8 cellular contexts compared by ENCODE assay signal in the genomic region with DNA sequence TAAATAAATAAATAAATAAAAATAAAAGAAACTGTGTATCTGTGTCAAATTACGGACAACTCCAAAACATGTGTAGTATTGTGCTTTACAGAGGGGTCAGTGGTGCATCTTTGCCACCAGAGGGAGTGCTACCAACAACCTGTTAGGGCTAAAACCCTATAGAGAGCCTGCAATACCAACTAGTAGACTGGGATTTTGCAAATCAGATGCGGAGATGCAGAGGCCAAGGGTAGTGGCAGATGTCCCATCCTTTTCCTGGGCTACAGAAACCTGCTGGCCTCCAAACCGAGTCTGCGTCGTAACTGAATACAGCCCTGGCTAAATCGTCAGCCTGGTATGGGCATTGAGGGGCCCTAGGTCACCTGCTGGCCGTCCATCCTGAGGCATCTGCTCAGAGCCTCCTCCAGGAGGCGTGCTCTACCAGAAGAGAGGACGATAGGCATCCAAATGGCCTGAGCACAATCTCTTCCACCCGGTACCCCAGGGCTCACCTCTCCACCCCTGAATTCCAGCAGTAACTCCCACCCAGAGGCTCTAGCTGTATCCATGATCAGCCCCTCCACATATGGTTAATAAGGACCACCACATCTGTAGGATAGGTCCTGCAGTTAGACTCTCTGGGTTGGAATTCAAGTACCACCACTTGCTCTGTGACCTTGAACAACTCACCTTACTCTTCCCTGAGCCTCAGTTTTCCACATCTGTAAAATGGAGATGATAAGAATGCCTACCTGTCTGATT. TPM values are rescaled to one million over a fixed set of nuclear protein-coding genes. Genes with fewer than 3 reads are reported as not detected.
DNase-seq lines count a peak whose midpoint lies in the region; ATAC-seq lines count a peak whose summit lies in the region.

No MANE protein-coding gene starts in this region.

- ATAC-seq in GM19438 (IDR thresholded peaks at IDR 0.05; ENCODE audit: low read depth, unreplicated experiment) = peak; percentile 97
- peak; percentile 71 for ATAC-seq in HG03457 (IDR thresholded peaks at IDR 0.05; ENCODE audit: unreplicated experiment)
- peak; percentile 84 for ATAC-seq in left colon
- ATAC-seq in stimulated activated effector memory CD8-positive, alpha-beta T cell treated with anti-CD3 and anti-CD28 coated beads, Interleukin-12 subunit alpha, Interleukin-12 subunit beta, amount 100 ng/mL, for 72 hours = peak; percentile 97

- H3K27me3 Mint-ChIP-seq in dendritic cell treated with granulocyte-macrophage colony-stimulating factor and Interleukin-4, amounts not matched to agents 40 ng/mL and 50 ng/mL, for 4 days = no peaks in the 10 kb centered on the region

- no peaks in the 10 kb centered on the region for H3K36me3 Mint-ChIP-seq in dendritic cell treated with granulocyte-macrophage colony-stimulating factor and Interleukin-4, amounts not matched to agents 40 ng/mL and 50 ng/mL, for 4 days (ENCODE audit: low read depth)
- no peaks in the 10 kb centered on the region for H3K36me3 Mint-ChIP-seq in stimulated activated effector memory CD8-positive, alpha-beta T cell treated with anti-CD3 and anti-CD28 coated beads, Interleukin-12 subunit alpha, Interleukin-12 subunit beta, amount 100 ng/mL, for 72 hours

- intact Hi-C loops in dendritic cell treated with granulocyte-macrophage colony-stimulating factor and Interleukin-4, amounts not matched to agents 40 ng/mL and 50 ng/mL, for 4 days (cut with micrococcal nuclease) = loop anchor here (1.0 to 10.0 kb wide), 4 partner anchors 18 to 87 kb away; partner anchors contain the start of genes EXOSC1, FRAT2, MMS19 and UBTD1
- intact Hi-C loops in left colon (cut with DNase I, micrococcal nuclease) = no loop called here

- H3K9me3 Mint-ChIP-seq in dendritic cell treated with granulocyte-macrophage colony-stimulating factor and Interleukin-4, amounts not matched to agents 40 ng/mL and 50 ng/mL, for 4 days = no peaks in the 10 kb centered on the region
- no peaks in the 10 kb centered on the region for H3K9me3 Mint-ChIP-seq in stimulated activated effector memory CD8-positive, alpha-beta T cell treated with anti-CD3 and anti-CD28 coated beads, Interleukin-12 subunit alpha, Interleukin-12 subunit beta, amount 100 ng/mL, for 72 hours

- peak overlapping the region; percentile 92 for H3K27ac Mint-ChIP-seq in dendritic cell treated with granulocyte-macrophage colony-stimulating factor and Interleukin-4, amounts not matched to agents 40 ng/mL and 50 ng/mL, for 4 days
- H3K27ac Mint-ChIP-seq in stimulated activated effector memory CD8-positive, alpha-beta T cell treated with anti-CD3 and anti-CD28 coated beads, Interleukin-12 subunit alpha, Interleukin-12 subunit beta, amount 100 ng/mL, for 72 hours = peak overlapping the region; percentile 38

- DNase-seq in COLO829 (ENCODE audit: low spot score) = peak; percentile 76
- peak; percentile 53 for DNase-seq in NCI-H510A (lab: John Stamatoyannopoulos, UW)
- peak; percentile 37 for DNase-seq in activated CD4-positive, alpha-beta T cell treated with anti-CD3 and anti-CD28 coated beads for 1 hour
- peak; percentile 57 to 61 for DNase-seq in left colon
- DNase-seq in stimulated activated effector memory CD8-positive, alpha-beta T cell treated with anti-CD3 and anti-CD28 coated beads, Interleukin-12 subunit alpha, Interleukin-12 subunit beta, amount 100 ng/mL, for 72 hours (ENCODE audit: low spot score in 2 of 2) = peak in 1 of 2 donors; percentile 88

- H3K4me1 Mint-ChIP-seq in dendritic cell treated with granulocyte-macrophage colony-stimulating factor and Interleukin-4, amounts not matched to agents 40 ng/mL and 50 ng/mL, for 4 days (ENCODE audit: low read depth) = peaks cover 46% of the 10 kb centered on the region
- peaks cover 16% of the 10 kb centered on the region for H3K4me1 Mint-ChIP-seq in stimulated activated effector memory CD8-positive, alpha-beta T cell treated with anti-CD3 and anti-CD28 coated beads, Interleukin-12 subunit alpha, Interleukin-12 subunit beta, amount 100 ng/mL, for 72 hours

- H3K4me3 Mint-ChIP-seq in dendritic cell treated with granulocyte-macrophage colony-stimulating factor and Interleukin-4, amounts not matched to agents 40 ng/mL and 50 ng/mL, for 4 days = no peak overlapping the region
- peak overlapping the region; percentile 42 for H3K4me3 Mint-ChIP-seq in stimulated activated effector memory CD8-positive, alpha-beta T cell treated with anti-CD3 and anti-CD28 coated beads, Interleukin-12 subunit alpha, Interleukin-12 subunit beta, amount 100 ng/mL, for 72 hours

RNA-seq across cellular contexts. Expression of gene RRP12, which starts 6.2 kb away (rescaled TPM):
- total RNA-seq in left colon = 10 to 100 TPM; 13.9 to 15.1 TPM

RNA-seq across cellular contexts. Expression of gene PGAM1, which starts 18.6 kb away (rescaled TPM):
- total RNA-seq in left colon = 100 to 1,000 TPM; 216 to 249 TPM

RNA-seq across cellular contexts. Expression of gene EXOSC1, which starts 38.4 kb away (rescaled TPM):
- 10 to 100 TPM; 21.7 to 22.6 TPM for total RNA-seq in left colon

RNA-seq across cellular contexts. Expression of gene ZDHHC16, which starts 38.6 kb away (rescaled TPM):
- 10 to 100 TPM; 29.1 to 31.5 TPM for total RNA-seq in left colon
